In the genomic region with DNA sequence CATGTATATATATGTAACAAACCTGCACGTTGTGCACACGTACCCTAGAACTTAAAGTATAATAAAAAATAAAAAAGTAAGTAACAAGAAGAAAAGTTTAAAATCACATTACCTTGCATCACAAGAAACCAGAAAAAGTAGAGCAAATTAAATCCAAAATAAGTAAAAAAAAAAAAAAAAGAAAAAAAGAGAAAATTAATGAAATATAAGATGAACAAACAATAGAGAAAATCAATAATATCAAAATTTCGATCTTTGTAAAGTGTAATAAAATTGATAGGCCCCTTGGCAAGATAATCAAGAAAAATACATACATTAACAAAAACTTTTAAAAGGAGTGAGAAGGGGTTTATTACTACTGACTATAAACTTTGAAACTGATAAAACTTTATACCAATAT, we compare ENCODE assay signal across 29 cellular contexts.
"Had no signal": no experiment of that assay in that cellular context is flagged by ENCODE, and none has a peak within 500 bp of the region (broad histone marks: within the 10 kb centered on the region; RNA-seq: fewer than 3 reads in every experiment).

No MANE protein-coding gene starts in this region.

- H3K9me3 ChIP-seq: stomach, suprapubic skin, testis, thoracic aorta, thyroid gland, tibial artery, tibial nerve, transverse colon, upper lobe of left lung, upper lobe of right lung, uterus, vagina had no signal

- FAIRE-seq: urothelium cell line had no signal

- ATAC-seq: stimulated activated effector memory CD8-positive, alpha-beta T cell treated with anti-CD3 and anti-CD28 coated beads, Interleukin-12 subunit alpha, Interleukin-12 subunit beta, amount 100 ng/mL, for 72 hours; stimulated activated memory B cell treated with anti-CD40 and anti-IgM and Interleukin-4, amounts not matched to agents 10 μg/mL and 1 μg/mL and 100 μg/mL, for 72 hours; stimulated activated naive B cell treated with anti-CD40 and anti-IgM and Interleukin-4, amounts not matched to agents 10 μg/mL and 1 μg/mL and 100 μg/mL, for 72 hours; stimulated activated naive CD8-positive, alpha-beta T cell treated with anti-CD3 and anti-CD28 coated beads, Interleukin-15, amount 100 ng/mL, for 72 hours; stimulated activated naive CD8-positive, alpha-beta T cell treated with anti-CD3 and anti-CD28 coated beads, Interleukin-15, Interleukin-2, amounts not matched to agents 100 U/mL and 50 U/mL, for 24 hours; upper lobe of right lung had no signal

- H3K27me3 Mint-ChIP-seq: stimulated activated memory B cell treated with anti-CD40 and anti-IgM and Interleukin-4, amounts not matched to agents 10 μg/mL and 1 μg/mL and 100 μg/mL, for 72 hours; stimulated activated naive B cell treated with anti-CD40 and anti-IgM and Interleukin-4, amounts not matched to agents 10 μg/mL and 1 μg/mL and 100 μg/mL, for 72 hours; stimulated activated naive CD8-positive, alpha-beta T cell treated with anti-CD3 and anti-CD28 coated beads, Interleukin-15, amount 100 ng/mL, for 72 hours; stimulated activated naive CD8-positive, alpha-beta T cell treated with anti-CD3 and anti-CD28 coated beads, Interleukin-15, Interleukin-2, amounts not matched to agents 100 ng/mL and 50 ng/mL, for 24 hours had no signal

- H3K9me3 Mint-ChIP-seq: type B pancreatic cell had no signal

- H3K36me3 ChIP-seq: stomach, suprapubic skin, thoracic aorta, thyroid gland, tibial artery, tibial nerve, transverse colon, upper lobe of left lung, upper lobe of right lung, uterus, vagina had no signal

- H3K27ac ChIP-seq: stomach, suprapubic skin, testis, thoracic aorta, thyroid gland, tibial artery, tibial nerve, transverse colon, upper lobe of left lung, upper lobe of right lung, uterus, vagina had no signal

- H3K36me3 Mint-ChIP-seq: type B pancreatic cell had no signal

- H3K4me3 Mint-ChIP-seq: stimulated activated effector memory CD8-positive, alpha-beta T cell treated with anti-CD3 and anti-CD28 coated beads, Interleukin-12 subunit alpha, Interleukin-12 subunit beta, amount 100 ng/mL, for 72 hours; stimulated activated memory B cell treated with anti-CD40 and anti-IgM and Interleukin-4, amounts not matched to agents 10 μg/mL and 1 μg/mL and 100 μg/mL, for 72 hours; stimulated activated naive B cell treated with anti-CD40 and anti-IgM and Interleukin-4, amounts not matched to agents 10 μg/mL and 1 μg/mL and 100 μg/mL, for 72 hours; stimulated activated naive CD8-positive, alpha-beta T cell treated with anti-CD3 and anti-CD28 coated beads, Interleukin-15, amount 100 ng/mL, for 72 hours; stimulated activated naive CD8-positive, alpha-beta T cell treated with anti-CD3 and anti-CD28 coated beads, Interleukin-15, Interleukin-2, amounts not matched to agents 100 ng/mL and 50 ng/mL, for 24 hours; type B pancreatic cell had no signal

- H3K27me3 ChIP-seq: stomach, suprapubic skin, testis, thyroid gland, tibial artery, tibial nerve, transverse colon, upper lobe of left lung, upper lobe of right lung, uterus, vagina had no signal

- H3K4me3 ChIP-seq: stomach, suprapubic skin, testis, thoracic aorta, thyroid gland, tibial artery, tibial nerve, transverse colon, upper lobe of left lung, upper lobe of right lung, uterus, vagina had no signal

- DNase-seq: stimulated activated CD4-positive, alpha-beta T cell treated with anti-CD3 and anti-CD28 coated beads, Interleukin-2, amount 100 ng/mL, for 48 hours; stimulated activated CD4-positive, alpha-beta T cell treated with anti-CD3 and anti-CD28 coated beads, Interleukin-4, amount 100 ng/mL, for 1 hour; stimulated activated CD4-positive, alpha-beta T cell treated with anti-CD3 and anti-CD28 coated beads, Interleukin-4, amount 100 ng/mL, for 24 hours; stimulated activated CD4-positive, alpha-beta T cell treated with anti-CD3 and anti-CD28 coated beads, Interleukin-4, amount 100 ng/mL, for 4 hours; stimulated activated CD8-positive, alpha-beta memory T cell treated with anti-CD3 and anti-CD28 coated beads, Interleukin-4, amount 100 ng/mL, for 48 hours; stimulated activated naive B cell treated with anti-CD40 and anti-IgM and Interleukin-4, amounts not matched to agents 10 μg/mL and 1 μg/mL and 100 μg/mL, for 72 hours; stimulated activated naive CD4-positive, alpha-beta T cell; stimulated activated naive CD4-positive, alpha-beta T cell treated with Interleukin-2 at 50 U/mL for 16 hours; stimulated activated naive CD8-positive, alpha-beta T cell treated with anti-CD3 and anti-CD28 coated beads, Interleukin-15, amount 100 ng/mL, for 72 hours; stimulated activated naive CD8-positive, alpha-beta T cell treated with anti-CD3 and anti-CD28 coated beads, Interleukin-15, Interleukin-2, amounts not matched to agents 100 U/mL and 50 U/mL, for 24 hours; stomach; substantia nigra; testis; thyroid gland; tibial artery; transverse colon; trophoblast cell; upper lobe of left lung; upper lobe of right lung; uterus had no signal

- H3K27ac Mint-ChIP-seq: stimulated activated effector memory CD8-positive, alpha-beta T cell treated with anti-CD3 and anti-CD28 coated beads, Interleukin-12 subunit alpha, Interleukin-12 subunit beta, amount 100 ng/mL, for 72 hours; stimulated activated naive B cell treated with anti-CD40 and anti-IgM and Interleukin-4, amounts not matched to agents 10 μg/mL and 1 μg/mL and 100 μg/mL, for 72 hours; stimulated activated naive CD8-positive, alpha-beta T cell treated with anti-CD3 and anti-CD28 coated beads, Interleukin-15, amount 100 ng/mL, for 72 hours; stimulated activated naive CD8-positive, alpha-beta T cell treated with anti-CD3 and anti-CD28 coated beads, Interleukin-15, Interleukin-2, amounts not matched to agents 100 ng/mL and 50 ng/mL, for 24 hours; type B pancreatic cell had no signal

- H3K4me1 ChIP-seq: uterus had no signal
